32 cellular contexts compared by ENCODE assay signal in the genomic region with DNA sequence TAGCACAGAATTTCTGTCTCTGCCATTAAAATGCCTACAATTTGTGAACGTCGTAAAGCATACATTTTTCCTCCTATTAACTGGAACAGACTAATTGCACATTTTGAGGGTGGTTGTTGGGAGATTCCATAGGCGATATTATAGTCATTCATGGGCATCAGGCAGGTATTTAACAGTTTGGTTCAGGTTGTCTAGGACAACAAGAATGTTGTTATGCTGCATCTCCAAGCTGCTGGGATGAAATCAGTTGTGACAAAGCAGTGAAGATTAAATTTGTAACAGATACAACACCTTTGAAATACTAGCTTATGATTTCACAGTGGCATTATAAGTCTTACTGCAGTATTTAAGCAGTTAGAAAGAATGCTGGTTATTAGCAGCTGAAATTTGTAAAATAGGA.
"Had no signal": no experiment of that assay in that cellular context is flagged by ENCODE, and none has a peak within 500 bp of the region (broad histone marks: within the 10 kb centered on the region; RNA-seq: fewer than 3 reads in every experiment).

No MANE protein-coding gene starts in this region.

- H3K4me3 ChIP-seq: adrenal gland, body of pancreas, breast epithelium had no signal

- H3K4me1 ChIP-seq: adrenal gland, body of pancreas, breast epithelium had no signal

- H3K27me3 ChIP-seq: adrenal gland, body of pancreas, brain microvascular endothelial cell had no signal

- H3K9me3 ChIP-seq: adrenal gland, body of pancreas, breast epithelium had no signal

- H3K27ac ChIP-seq: adrenal gland, body of pancreas, brain microvascular endothelial cell, breast epithelium, VCaP had no signal

- DNase-seq: activated B cell treated with CpG ODN at 0.5 μM for 24 hours; activated CD4-positive, alpha-beta memory T cell treated with anti-CD3 and anti-CD28 coated beads for 36 hours; activated CD4-positive, alpha-beta T cell treated with anti-CD3 and anti-CD28 coated beads for 4 hours; activated CD4-positive, alpha-beta T cell treated with anti-CD3 and anti-CD28 coated beads, Interleukin-2, amount 10 ng/mL, durations not matched to agents 24 days and 14 days; activated CD4-positive, alpha-beta T cell treated with anti-CD3 and anti-CD28 coated beads, Interleukin-2, amount 50 U/mL, for 1 hour; activated CD4-positive, alpha-beta T cell treated with anti-CD3 and anti-CD28 coated beads, Interleukin-2, amount 50 U/mL, for 4 hours; activated CD4-positive, CD25-positive, alpha-beta regulatory T cell treated with anti-CD3 and anti-CD28 coated beads, Interleukin-2, amount 50 U/mL, for 72 hours; activated CD8-positive, alpha-beta memory T cell treated with anti-CD3 and anti-CD28 coated beads, Interleukin-2, amount 50 U/mL, for 4 hours; activated CD8-positive, alpha-beta T cell treated with anti-CD3 and anti-CD28 coated beads for 36 hours; activated effector memory CD4-positive, alpha-beta T cell treated with anti-CD3 and anti-CD28 coated beads, Interleukin-2, amount 50 U/mL, for 16 hours; activated gamma-delta T cell treated with Interleukin-2 at 50 U/mL for 16 hours; activated naive CD4-positive, alpha-beta T cell; activated naive CD4-positive, alpha-beta T cell treated with anti-CD3 and anti-CD28 coated beads for 36 hours; activated naive CD4-positive, alpha-beta T cell treated with anti-CD3 and anti-CD28 coated beads, Interleukin-2, amount 50 U/mL, for 16 hours; activated naive CD8-positive, alpha-beta T cell treated with anti-CD3 and anti-CD28 coated beads for 36 hours; activated T-cell treated with anti-CD3 and anti-CD28 coated beads for 4 hours; activated T-cell treated with anti-CD3 and anti-CD28 coated beads, Interleukin-2, amount 50 U/mL, for 1 hour; activated T-cell treated with anti-CD3 and anti-CD28 coated beads, Interleukin-2, amount 50 U/mL, for 4 hours; activated T-cell treated with anti-CD3 and anti-CD28 coated beads, Interleukin-2, amount 50 U/mL, for 72 hours; adrenal gland; amniotic stem cell; aorta; body of pancreas; brain microvascular endothelial cell; central memory CD4-positive, alpha-beta T cell; T-helper 1 cell; T-helper 2 cell; T-helper 9 cell had no signal

- H3K36me3 ChIP-seq: adrenal gland, brain microvascular endothelial cell, breast epithelium had no signal

- ATAC-seq: activated CD8-positive, alpha-beta T cell treated with anti-CD3 and anti-CD28 coated beads for 36 hours; activated naive CD4-positive, alpha-beta T cell treated with anti-CD3 and anti-CD28 coated beads, Interleukin-2, amount 50 U/mL, for 72 hours; activated T-cell treated with anti-CD3 and anti-CD28 coated beads, Interleukin-2, amount 50 U/mL, for 4 hours; activated T-cell treated with anti-CD3 and anti-CD28 coated beads, Interleukin-2, amount 50 U/mL, for 72 hours; activated T-helper 17 cell treated with anti-CD3 and anti-CD28 coated beads, Interleukin-2, amount 50 U/mL, for 72 hours; body of pancreas had no signal
